Comparison of ENCODE assay signal across 8 cellular contexts in the genomic region with DNA sequence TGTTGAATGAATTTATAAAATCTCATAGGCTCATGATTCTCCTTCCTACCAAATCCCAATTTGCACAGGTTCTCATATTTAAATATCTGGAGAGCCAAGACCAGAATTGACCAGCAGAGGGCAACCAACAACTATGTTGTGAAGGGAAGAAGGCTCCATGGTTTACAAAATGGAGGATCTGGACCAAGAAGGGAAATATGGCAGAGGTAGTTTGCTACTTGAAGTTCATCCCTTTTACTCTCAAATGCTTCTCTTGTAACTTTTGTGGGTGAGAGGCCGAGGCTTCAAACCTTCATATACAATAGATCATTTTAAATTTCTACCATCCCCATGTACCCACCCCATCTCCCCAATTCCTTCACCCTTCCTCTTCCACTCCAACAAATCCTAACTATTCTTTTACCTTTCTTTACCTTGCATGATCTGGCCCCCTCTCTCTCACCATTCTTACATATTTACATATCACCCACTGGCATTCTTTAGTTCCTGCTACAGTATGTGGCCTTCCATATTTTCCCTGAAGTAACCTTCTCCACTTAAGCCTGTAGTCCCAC. TPM values are rescaled to one million over a fixed set of nuclear protein-coding genes. Genes with fewer than 3 reads are reported as not detected.
DNase-seq lines count a peak whose midpoint lies in the region; ATAC-seq, FAIRE-seq and TF ChIP-seq lines count a peak whose summit lies in the region.

No MANE protein-coding gene starts in this region.

- peak in 4 of 5 donors; percentile 71 to 76 (median 74) for DNase-seq in heart left ventricle
- no peak for DNase-seq in left ventricle myocardium superior
- peak; percentile 65 to 88 for DNase-seq in NCI-H187 (lab: John Stamatoyannopoulos, UW)
- peak in 40 of 56 donors; percentile 1 to 80 (median 20) for DNase-seq in amygdala (lab: John Stamatoyannopoulos, UW)
- peak in 34 of 51 donors; percentile 1 to 77 (median 35) for DNase-seq in hypothalamus (lab: John Stamatoyannopoulos, UW)
- DNase-seq in small intestine: peak; percentile 87

- no peak for ATAC-seq in heart left ventricle
- no peak for ATAC-seq in left ventricle myocardium superior
- ATAC-seq in HG02623 (IDR thresholded peaks at IDR 0.05; ENCODE audit: unreplicated experiment): no peak

- peak; percentile 71 to 87 (median 78) for TF ChIP-seq CTCF in heart left ventricle (IDR thresholded peaks at IDR 0.05)

- no peak for TF ChIP-seq POLR2A in heart left ventricle (IDR thresholded peaks at IDR 0.05)

- H3K4me1 ChIP-seq in heart left ventricle (peaks cover 0 to 27% (median 8%) of the 10 kb centered on the region in 12 donors), small intestine (ENCODE audit: control insufficient read depth in 2 of 2, insufficient read depth in 1 of 2, low read depth in 1 of 2, low read length in 1 of 2) (peaks cover under 1 to 1% of the 10 kb centered on the region in 2 donors)

- H3K4me3 ChIP-seq in heart left ventricle (no peak overlapping the region), small intestine (ENCODE audit: low read depth in 1 of 2, low read length in 2 of 2) (no peak overlapping the region)

- intact Hi-C loops in heart left ventricle (cut with DNase I) (loop anchor here in 8 of 10 donors (1.0 to 10.0 kb wide), 8 partner anchors 31 to 274 kb away; a partner anchor contains a TSS), left ventricle myocardium superior (cut with micrococcal nuclease) (loop anchor here (10.0 kb wide), 1 partner anchor 272 kb away; a partner anchor contains a TSS)

- H3K4me1 Mint-ChIP-seq in T-helper 1 cell treated with Interleukin-12 subunit alpha and Interleukin-12 subunit beta and Interleukin-4 antibody, amounts not matched to agents 30 μg/mL and 1 μg/mL, for 36 hours (ENCODE audit: low read depth): peaks cover 29% of the 10 kb centered on the region

- FAIRE-seq in small intestine (lab: Jason Lieb, UNC): no peak

- no peaks in the 10 kb centered on the region for H3K27me3 Mint-ChIP-seq in T-helper 1 cell treated with Interleukin-12 subunit alpha and Interleukin-12 subunit beta and Interleukin-4 antibody, amounts not matched to agents 30 μg/mL and 1 μg/mL, for 36 hours (ENCODE audit: low read depth)

- 36 to 59% (median 46%) methylated on average over 1 of the region's 1 CpG for WGBS in heart left ventricle, 4 donors
- WGBS in small intestine, 3 donors: 22 to 60% (median 47%) methylated on average over 1 of the region's 1 CpG

- no peaks in the 10 kb centered on the region for H3K9me3 Mint-ChIP-seq in T-helper 1 cell treated with Interleukin-12 subunit alpha and Interleukin-12 subunit beta and Interleukin-4 antibody, amounts not matched to agents 30 μg/mL and 1 μg/mL, for 36 hours

- H3K9me3 ChIP-seq in heart left ventricle: no peaks in the 10 kb centered on the region
- H3K9me3 ChIP-seq in small intestine (ENCODE audit: control insufficient read depth, low read depth): no peaks in the 10 kb centered on the region

- peaks cover 8% of the 10 kb centered on the region for H3K36me3 Mint-ChIP-seq in T-helper 1 cell treated with Interleukin-12 subunit alpha and Interleukin-12 subunit beta and Interleukin-4 antibody, amounts not matched to agents 30 μg/mL and 1 μg/mL, for 36 hours (ENCODE audit: low read depth)

- H3K4me3 Mint-ChIP-seq in T-helper 1 cell treated with Interleukin-12 subunit alpha and Interleukin-12 subunit beta and Interleukin-4 antibody, amounts not matched to agents 30 μg/mL and 1 μg/mL, for 36 hours: no peak overlapping the region

- no peaks in the 10 kb centered on the region for H3K27me3 ChIP-seq in heart left ventricle
- no peaks in the 10 kb centered on the region for H3K27me3 ChIP-seq in small intestine (ENCODE audit: control insufficient read depth in 2 of 2, insufficient read depth in 2 of 2, low read length in 2 of 2)

- H3K27ac ChIP-seq in heart left ventricle (no peak overlapping the region), small intestine (ENCODE audit: low read depth in 1 of 2, low read length in 1 of 2) (no peak overlapping the region)

- H3K36me3 ChIP-seq in heart left ventricle: no peaks in the 10 kb centered on the region
- H3K36me3 ChIP-seq in small intestine (ENCODE audit: control insufficient read depth in 2 of 2, insufficient read depth in 2 of 2, low read length in 2 of 2): no peaks in the 10 kb centered on the region

- peak overlapping the region; percentile 37 for H3K27ac Mint-ChIP-seq in T-helper 1 cell treated with Interleukin-12 subunit alpha and Interleukin-12 subunit beta and Interleukin-4 antibody, amounts not matched to agents 30 μg/mL and 1 μg/mL, for 36 hours

RNA-seq across cellular contexts. Expression of a gene that starts 3.8 kb away (rescaled TPM):
- 10 to 100 TPM; 48.6 to 83.5 (median 66.2) TPM for total RNA-seq in heart left ventricle
- polyA plus RNA-seq in heart left ventricle: 10 to 100 TPM; 21.4 to 27.6 TPM
- total RNA-seq in left ventricle myocardium superior: 81.4 TPM
- 10 to 100 TPM; 18.6 to 31.1 (median 20.4) TPM for polyA plus RNA-seq in small intestine

RNA-seq across cellular contexts. Expression of a gene that starts 28.6 kb away (rescaled TPM):
- total RNA-seq in heart left ventricle: 10 to 100 TPM; 41.7 to 84.0 (median 53.3) TPM
- 10 to 100 TPM; 10.6 to 62.4 TPM for polyA plus RNA-seq in heart left ventricle
- 55.3 TPM for total RNA-seq in left ventricle myocardium superior
- polyA plus RNA-seq in small intestine: 10 to 100 TPM; 11.4 to 24.4 (median 12.2) TPM

RNA-seq across cellular contexts. Expression of a gene that starts 31.0 kb away (rescaled TPM):
- total RNA-seq in heart left ventricle: 10 to 100 TPM; 18.0 to 27.4 (median 20.7) TPM
- 10 to 100 TPM; 14.8 to 30.1 TPM for polyA plus RNA-seq in heart left ventricle
- 19.6 TPM for total RNA-seq in left ventricle myocardium superior
- 10 to 100 TPM; 29.1 to 47.4 (median 40.0) TPM for polyA plus RNA-seq in small intestine

RNA-seq across cellular contexts. Expression of a gene that starts 34.9 kb away (rescaled TPM):
- 100 to 1,000 TPM; 355 to 949 (median 613) TPM for total RNA-seq in heart left ventricle
- polyA plus RNA-seq in heart left ventricle: 1,000 to 10,000 TPM in 1 of 2 donors, 100 to 1,000 TPM in 1; 745 to 1,383 TPM
- 546 TPM for total RNA-seq in left ventricle myocardium superior
- polyA plus RNA-seq in small intestine: 1,000 to 10,000 TPM; 2,556 to 4,316 (median 3,376) TPM

RNA-seq across cellular contexts. Expression of a gene that starts 36.7 kb away (rescaled TPM):
- not detected for total RNA-seq in heart left ventricle
- polyA plus RNA-seq in heart left ventricle: under 1 TPM in 1 of 2 donors, not detected in 1; 0.12 TPM
- not detected for total RNA-seq in left ventricle myocardium superior
- 100 to 1,000 TPM; 178 to 425 (median 309) TPM for polyA plus RNA-seq in small intestine
